13 cellular contexts compared by ENCODE assay signal in genomic region chr10:14698487-14699170, GRCh38.
DNase-seq lines count a peak whose midpoint lies in the region; ATAC-seq lines count a peak whose summit lies in the region.
"Had no signal": no experiment of that assay in that cellular context is flagged by ENCODE, and none has a peak within 500 bp of the region (broad histone marks: within the 10 kb centered on the region; RNA-seq: fewer than 3 reads in every experiment).

No MANE protein-coding gene starts in this region.

- ATAC-seq in GM18867 (IDR thresholded peaks at IDR 0.05; ENCODE audit: unreplicated experiment) = peak; percentile 58
- peak; percentile 76 for ATAC-seq in esophagus mucosa
- no peak for ATAC-seq in HG03469 (IDR thresholded peaks at IDR 0.05; ENCODE audit: unreplicated experiment)
- ATAC-seq: activated CD4-positive, CD25-positive, alpha-beta regulatory T cell treated with anti-CD3 and anti-CD28 coated beads, Interleukin-2, amount 50 U/mL, for 24 hours; activated T-cell treated with anti-CD3 and anti-CD28 coated beads, Interleukin-2, amount 50 U/mL, for 4 hours had no signal

- peak; percentile 10 for DNase-seq in A172 (ENCODE audit: low spot score)
- DNase-seq in RPMI7951 (ENCODE audit: low read depth) = peak; percentile 93
- no peak for DNase-seq in stimulated activated naive CD4-positive, alpha-beta T cell (lab: John Stamatoyannopoulos, UW)
- DNase-seq in NCI-H2171 treated with DMSO at 0.1 percent for 48 hours (lab: John Stamatoyannopoulos, UW) = no peak
- no peak for DNase-seq in retina
- DNase-seq: activated T-cell treated with anti-CD3 and anti-CD28 coated beads, Interleukin-2, amount 50 U/mL, for 4 hours; NCI-H1436; NCI-H774; posterior cingulate gyrus had no signal

Comparison
In these comparisons a context has a peak if more than half of its experiments do, and no peak if none do; other contexts are left out.
1. DNase-seq: peak in A172 (single experiment) and RPMI7951 (single experiment); none in stimulated activated naive CD4-positive, alpha-beta T cell (0 of 6), NCI-H2171 treated with DMSO at 0.1 percent for 48 hours (single experiment) and retina (single experiment).